Comparison of ENCODE assay signal across 8 cellular contexts in the genomic region with DNA sequence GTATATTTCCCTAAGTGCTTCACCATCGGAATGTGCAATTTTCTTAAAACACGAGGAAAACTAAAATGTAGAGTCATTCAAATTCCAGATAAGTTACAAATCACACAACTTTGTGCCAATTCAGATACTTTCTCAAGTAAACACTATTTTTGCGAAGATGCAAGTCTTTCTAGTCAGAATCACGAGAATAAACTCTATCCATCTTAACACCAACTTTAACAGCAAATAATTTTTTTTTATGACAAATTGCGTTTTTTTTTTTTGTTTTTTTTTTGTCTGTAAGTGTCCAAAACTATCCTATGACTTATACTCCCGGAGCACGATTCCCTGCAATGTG. TPM values are rescaled to one million over a fixed set of nuclear protein-coding genes. Genes with fewer than 3 reads are reported as not detected.
A peak's percentile ranks its signal among the peaks of the same experiment; 100 is the strongest.
DNase-seq lines count a peak whose midpoint lies in the region; ATAC-seq and TF ChIP-seq lines count a peak whose summit lies in the region.

No MANE protein-coding gene starts in this region.

- H3K4me1 Mint-ChIP-seq in natural killer cell, result peaks cover 54 to 55% of the 10 kb centered on the region in 2 donors

- no peaks in the 10 kb centered on the region for H3K36me3 Mint-ChIP-seq in natural killer cell

- H3K9me2 ChIP-seq in Karpas-422 (replicated peaks; ENCODE audit: insufficient read depth, low read length), result no peaks in the 10 kb centered on the region

- H3K27ac ChIP-seq in Karpas-422 (ENCODE audit: low read length) (peak overlapping the region; percentile 92), dorsolateral prefrontal cortex (peak overlapping the region; percentile 81 to 100 (median 99))

- H3K79me2 ChIP-seq in Karpas-422 (ENCODE audit: low read length), result peaks cover 58% of the 10 kb centered on the region

- no peaks in the 10 kb centered on the region for H3K9me3 Mint-ChIP-seq in natural killer cell

- peak overlapping the region; percentile 86 for H3K9ac ChIP-seq in Karpas-422 (ENCODE audit: low read length)

- ATAC-seq in natural killer cell, result no peak
- ATAC-seq in activated CD4-positive, CD25-positive, alpha-beta regulatory T cell treated with anti-CD3 and anti-CD28 coated beads, Interleukin-2, amount 50 U/mL, for 24 hours, result no peak
- ATAC-seq in HG03095 (IDR thresholded peaks at IDR 0.05; ENCODE audit: unreplicated experiment), result no peak

- DNase-seq in AG10803 (ENCODE audit: low read depth), result peak; percentile 89
- DNase-seq in Karpas-422, result no peak
- no peak for DNase-seq in dorsolateral prefrontal cortex
- DNase-seq in natural killer cell, result no peak
- DNase-seq in activated effector memory CD4-positive, alpha-beta T cell treated with Interleukin-2 at 50 U/mL for 16 hours, result no peak
- no peak for DNase-seq in hypothalamus (lab: John Stamatoyannopoulos, UW)

- no peaks in the 10 kb centered on the region for H3K36me3 ChIP-seq in Karpas-422 (ENCODE audit: insufficient read depth, low read length)

- H3K4me1 ChIP-seq in Karpas-422 (ENCODE audit: low read length), result peaks cover 57% of the 10 kb centered on the region

- peak overlapping the region; percentile 69; the same call in 1 of the 2 replicates for H2AFZ ChIP-seq in Karpas-422 (ENCODE audit: low read length)

- TF ChIP-seq CTCF in AG10803 (conservative IDR thresholded peaks at IDR 0.05; ENCODE audit: low read length), result no peak
- TF ChIP-seq CTCF in dorsolateral prefrontal cortex (IDR thresholded peaks at IDR 0.05 in 54 of 56, conservative IDR thresholded peaks at IDR 0.05 in 2 of 56; ENCODE audit: low read depth in 1 of 56, partially characterized antibody in 56 of 56), result no peak
- TF ChIP-seq CTCF in natural killer cell (IDR thresholded peaks at IDR 0.05), result no peak

- no peaks in the 10 kb centered on the region for H4K20me1 ChIP-seq in Karpas-422 (ENCODE audit: insufficient read depth, low read depth, low read length)

- H3K4me2 ChIP-seq in Karpas-422 (ENCODE audit: low read depth, low read length, poor library complexity, severe bottlenecking), result peak overlapping the region; percentile 94

- intact Hi-C loops in dorsolateral prefrontal cortex (cut with DNase I) (loop anchor here in 1 of 2 donors (5.0 kb wide), 3 partner anchors 66 to 499 kb away; partner anchors contain the start of genes PCCB and SLC35G2), natural killer cell (cut with micrococcal nuclease) (loop anchor here (1.0 to 5.0 kb wide), 5 partner anchors 22 to 676 kb away; no protein-coding TSS in a partner anchor)

- H3K27me3 ChIP-seq in Karpas-422 (ENCODE audit: low read length) (no peaks in the 10 kb centered on the region), dorsolateral prefrontal cortex (no peaks in the 10 kb centered on the region)

- H3K4me3 ChIP-seq in AG10803 (ENCODE audit: low read length), result peak overlapping the region; percentile 74
- peak overlapping the region; percentile 86 for H3K4me3 ChIP-seq in Karpas-422 (ENCODE audit: low read length)
- H3K4me3 ChIP-seq in dorsolateral prefrontal cortex, result peak overlapping the region; percentile 56 to 93 (median 77)

- H3K4me3 Mint-ChIP-seq in natural killer cell, result peak overlapping the region; percentile 95

- no peaks in the 10 kb centered on the region for H3K9me3 ChIP-seq in Karpas-422 (ENCODE audit: low read length)

- H3K27ac Mint-ChIP-seq in natural killer cell, result peak overlapping the region; percentile 92 to 94

- H3K27me3 Mint-ChIP-seq in natural killer cell (ENCODE audit: low read depth in 2 of 2), result no peaks in the 10 kb centered on the region

RNA-seq across cellular contexts. Expression of gene STAG1, which starts 1.3 kb away (rescaled TPM):
- 12.6 and 13.7 TPM in 2 replicates for total RNA-seq in Karpas-422 (2014; rRNA removed; shearing (Covaris generic); ENCODE audit: low replicate concordance)
- total RNA-seq in dorsolateral prefrontal cortex (10 to 100 TPM; 20.1 to 40.6 (median 31.1) TPM), natural killer cell (10 to 100 TPM; 55.1 to 66.2 (median 60.3) TPM)
